In the genomic region with DNA sequence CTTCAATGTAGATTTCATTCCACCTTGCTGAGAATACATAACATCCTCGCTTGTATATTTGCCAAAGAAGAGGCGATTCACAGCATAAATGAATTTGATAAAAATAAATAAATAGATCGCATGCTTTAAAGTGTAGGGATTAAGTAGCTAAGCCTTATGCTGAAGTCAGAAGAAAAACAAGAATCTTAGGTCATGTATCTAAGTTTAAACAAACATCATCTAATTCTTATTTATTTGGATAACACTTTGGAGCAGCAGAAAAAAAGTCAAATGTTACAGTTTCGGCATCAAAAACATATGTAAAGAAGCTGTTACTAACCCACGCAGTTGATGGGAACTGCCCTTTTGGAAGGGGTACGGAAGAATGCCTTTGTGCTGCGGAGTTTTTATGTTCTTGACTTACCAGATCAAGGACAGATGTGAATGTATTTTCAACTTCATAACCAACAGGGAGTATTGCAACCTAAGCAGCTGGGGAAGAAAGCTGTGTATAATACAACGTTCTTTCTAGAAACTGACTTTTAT, we compare ENCODE assay signal across 22 cellular contexts.
DNase-seq lines count a peak whose midpoint lies in the region; FAIRE-seq and TF ChIP-seq lines count a peak whose summit lies in the region.
"Had no signal": no experiment of that assay in that cellular context is flagged by ENCODE, and none has a peak within 500 bp of the region (broad histone marks: within the 10 kb centered on the region; RNA-seq: fewer than 3 reads in every experiment).

No MANE protein-coding gene starts in this region.

- no peak for TF ChIP-seq CTCF in astrocyte of the spinal cord (IDR thresholded peaks at IDR 0.05; ENCODE audit: low read depth, low read length)

- in situ Hi-C loops in astrocyte of the spinal cord (cut with HindIII; ENCODE audit: low sequenced_read_pairs), result no loop called here

- no peaks in the 10 kb centered on the region for H3K27me3 ChIP-seq in effector memory CD4-positive, alpha-beta T cell (replicated peaks; ENCODE audit: control insufficient read depth, insufficient read depth, low read length, poor library complexity, severe bottlenecking)
- H3K27me3 ChIP-seq: BLaER1, Peyer's patch had no signal

- no peaks in the 10 kb centered on the region for H3K4me1 ChIP-seq in effector memory CD4-positive, alpha-beta T cell (ENCODE audit: control insufficient read depth, insufficient read depth, low read length, poor library complexity, severe bottlenecking)
- H3K4me1 ChIP-seq: A549, Peyer's patch had no signal

- no peaks in the 10 kb centered on the region for H3K9me3 ChIP-seq in effector memory CD4-positive, alpha-beta T cell (ENCODE audit: control insufficient read depth, low read length)
- H3K9me3 ChIP-seq: Peyer's patch had no signal

- peak; percentile 32 for DNase-seq in EH (ENCODE audit: low read depth)
- DNase-seq in astrocyte of the spinal cord (ENCODE audit: low read depth, low spot score), result peak; percentile 50
- DNase-seq in fibroblast of peridontal ligament (ENCODE audit: extremely low read depth), result peak; percentile 27
- peak; percentile 63 for DNase-seq in smooth muscle cell of the brain vasculature (ENCODE audit: low read depth, low spot score)
- DNase-seq in ecto neural progenitor cell (ENCODE audit: low spot score), result no peak
- no peak for DNase-seq in effector memory CD4-positive, alpha-beta T cell
- DNase-seq in GM19239 (ENCODE audit: insufficient read length, low spot score), result no peak
- DNase-seq: CD4-positive, alpha-beta T cell; COR-L47; DMS79 treated with DMSO at 0.1 percent for 48 hours; IMR-90; NCI-H1105; NCI-H2029 treated with DMSO at 0.1 percent for 48 hours; NCI-H345; NCI-H524; NCI-H774; Peyer's patch had no signal

- H3K27ac ChIP-seq in effector memory CD4-positive, alpha-beta T cell (ENCODE audit: insufficient read depth, low read length, poor library complexity, severe bottlenecking), result no peak overlapping the region
- H3K27ac ChIP-seq: A549, BLaER1, KMS-11, Peyer's patch had no signal

- no peaks in the 10 kb centered on the region for H3K36me3 ChIP-seq in effector memory CD4-positive, alpha-beta T cell (ENCODE audit: control insufficient read depth, insufficient read depth, low read length)
- H3K36me3 ChIP-seq: BLaER1, Peyer's patch had no signal

- H3K4me3 ChIP-seq in astrocyte of the spinal cord (ENCODE audit: low read depth, low read length), result no peak overlapping the region
- no peak overlapping the region for H3K4me3 ChIP-seq in effector memory CD4-positive, alpha-beta T cell (ENCODE audit: insufficient read depth, low read depth, low read length, poor library complexity, severe bottlenecking)
- H3K4me3 ChIP-seq: A549, BLaER1, Peyer's patch had no signal

- no peak for FAIRE-seq in GM19239 (lab: Jason Lieb, UNC)
- FAIRE-seq: A549, GM12892, H1 had no signal

Comparison
In these comparisons a context has a peak if more than half of its experiments do, and no peak if none do; other contexts are left out.
1. DNase-seq: peak in EH (single experiment), astrocyte of the spinal cord (single experiment), fibroblast of peridontal ligament (single experiment) and smooth muscle cell of the brain vasculature (single experiment); none in ecto neural progenitor cell (single experiment), effector memory CD4-positive, alpha-beta T cell (0 of 3) and GM19239 (single experiment).